In genomic region chr5:20360243-20360642, GRCh38 we compare ENCODE assay signal across 28 cellular contexts.
A peak's percentile ranks its signal among the peaks of the same experiment; 100 is the strongest.
DNase-seq lines count a peak whose midpoint lies in the region; ATAC-seq and TF ChIP-seq lines count a peak whose summit lies in the region.
"Had no signal": no experiment of that assay in that cellular context is flagged by ENCODE, and none has a peak within 500 bp of the region (broad histone marks: within the 10 kb centered on the region; RNA-seq: fewer than 3 reads in every experiment).

No MANE protein-coding gene starts in this region.

- no peak for ATAC-seq in GM18909 (IDR thresholded peaks at IDR 0.05; ENCODE audit: poor library complexity, unreplicated experiment)
- ATAC-seq: A549; activated CD8-positive, alpha-beta T cell treated with anti-CD3 and anti-CD28 coated beads, Interleukin-2, amount 10 ng/mL, durations not matched to agents 7 days and 5 days; natural killer cell; stimulated activated effector memory CD8-positive, alpha-beta T cell treated with anti-CD3 and anti-CD28 coated beads, Interleukin-12 subunit alpha, Interleukin-12 subunit beta, amount 100 ng/mL, for 72 hours; upper lobe of right lung had no signal

- DNase-seq in NCI-H82 (lab: John Stamatoyannopoulos, UW) (peak; percentile 37), NCI-H82 treated with DMSO at 0.1 percent for 48 hours (lab: John Stamatoyannopoulos, UW; ENCODE audit: unreplicated experiment) (no peak), NCI-H2081 treated with DMSO at 0.1 percent for 48 hours (lab: John Stamatoyannopoulos, UW) (peak; percentile 66), WERI-Rb-1 (no peak), retinal pigment epithelial cell (ENCODE audit: low read depth) (peak; percentile 59), iPS-NIHi7 (ENCODE audit: extremely low spot score) (no peak), ACHN (no peak)
- DNase-seq: activated CD8-positive, alpha-beta T cell treated with anti-CD3 and anti-CD28 coated beads, Interleukin-2, amount 10 ng/mL, durations not matched to agents 7 days and 5 days; activated gamma-delta T cell; brain microvascular endothelial cell; Caco-2; endodermal cell; foreskin melanocyte; HCEC 1CT; midbrain; natural killer cell; NCI-H1417; retina; spleen; stimulated activated CD4-positive, alpha-beta T cell treated with anti-CD3 and anti-CD28 coated beads, Interleukin-2, amount 100 ng/mL, for 48 hours; upper lobe of right lung had no signal

- no peaks in the 10 kb centered on the region for H3K36me3 ChIP-seq in WERI-Rb-1
- H3K36me3 ChIP-seq: BLaER1 treated with 17β-estradiol and CSF1 and Interleukin-3, amounts not matched to agents 10 nM and 100 nM; brain microvascular endothelial cell; esophagus muscularis mucosa; spleen; upper lobe of right lung had no signal

- no peak overlapping the region for H3K4me3 ChIP-seq in WERI-Rb-1 (ENCODE audit: low read depth, low read length)
- H3K4me3 ChIP-seq in retinal pigment epithelial cell (ENCODE audit: low read length) = no peak overlapping the region
- H3K4me3 ChIP-seq: A549; BLaER1 treated with 17β-estradiol and CSF1 and Interleukin-3, amounts not matched to agents 10 nM and 100 nM; coronary artery; esophagus muscularis mucosa; hepatocyte; spleen; upper lobe of right lung had no signal

- TF ChIP-seq CTCF in WERI-Rb-1 (IDR thresholded peaks at IDR 0.05; ENCODE audit: low read depth, low read length) (no peak), retinal pigment epithelial cell (conservative IDR thresholded peaks at IDR 0.05; ENCODE audit: low read depth, low read length) (no peak)

- in situ Hi-C loops in ACHN (cut with HindIII; ENCODE audit: low pct_ligation_motif_present, low pct_unique_long_range_greater_than_20kb, low sequenced_read_pairs) = no loop called here

- no peaks in the 10 kb centered on the region for H3K27me3 ChIP-seq in WERI-Rb-1 (ENCODE audit: insufficient read depth, low read depth, severe bottlenecking)
- H3K27me3 ChIP-seq: BLaER1 treated with 17β-estradiol and CSF1 and Interleukin-3, amounts not matched to agents 10 nM and 100 nM; brain microvascular endothelial cell; esophagus muscularis mucosa; hepatocyte; spleen; upper lobe of right lung had no signal

- H3K27ac ChIP-seq in WERI-Rb-1 = peak overlapping the region; percentile 6; the same call in 1 of the 2 replicates
- H3K27ac ChIP-seq: A549; BLaER1 treated with 17β-estradiol and CSF1 and Interleukin-3, amounts not matched to agents 10 nM and 100 nM; brain microvascular endothelial cell; coronary artery; esophagus muscularis mucosa; hepatocyte; spleen; upper lobe of right lung had no signal

- no peaks in the 10 kb centered on the region for H3K9me3 ChIP-seq in WERI-Rb-1 (ENCODE audit: severe bottlenecking)
- H3K9me3 ChIP-seq: A549, Caco-2, esophagus muscularis mucosa had no signal

Comparison
In these comparisons a context has a peak if more than half of its experiments do, and no peak if none do; other contexts are left out.
1. DNase-seq: peak in NCI-H82 (single experiment), NCI-H2081 treated with DMSO at 0.1 percent for 48 hours (single experiment) and retinal pigment epithelial cell (single experiment); none in NCI-H82 treated with DMSO at 0.1 percent for 48 hours (single experiment), WERI-Rb-1 (single experiment), iPS-NIHi7 (single experiment) and ACHN (single experiment).